23 cellular contexts compared by ENCODE assay signal in the genomic region with DNA sequence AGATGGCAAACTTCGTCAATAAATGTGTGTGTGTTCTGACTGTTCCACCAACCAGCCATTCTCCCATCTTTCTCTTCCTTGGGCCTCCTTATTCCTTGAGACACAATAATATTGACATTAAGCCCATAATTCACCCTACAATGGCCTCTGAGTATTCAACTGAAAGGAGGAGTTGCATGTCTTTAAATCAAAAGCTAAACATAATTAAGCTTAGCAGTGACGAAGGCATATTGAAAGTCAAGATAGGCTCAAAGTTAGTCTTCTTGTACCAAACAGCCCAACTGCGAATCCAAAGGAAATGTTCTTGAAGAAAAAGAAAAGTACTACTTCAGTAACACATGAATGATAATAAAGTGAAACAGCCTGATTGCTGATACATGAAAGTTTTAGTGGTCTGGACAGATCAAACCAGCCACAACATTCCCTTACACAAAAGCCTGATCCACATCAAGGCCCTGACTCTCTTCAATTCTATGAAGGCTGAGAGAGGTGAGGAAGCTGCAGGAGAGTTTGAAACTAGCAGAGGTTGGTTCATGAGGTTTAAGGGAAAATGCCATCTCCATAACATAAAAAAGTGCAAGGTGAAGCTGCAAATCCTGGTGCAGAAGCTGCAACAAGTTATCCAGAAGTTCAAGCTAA.
"Had no signal": no experiment of that assay in that cellular context is flagged by ENCODE, and none has a peak within 500 bp of the region (broad histone marks: within the 10 kb centered on the region; RNA-seq: fewer than 3 reads in every experiment).

No MANE protein-coding gene starts in this region.

- ATAC-seq: heart right ventricle; naive thymus-derived CD4-positive, alpha-beta T cell; right cardiac atrium; sciatic nerve; stimulated activated memory B cell treated with anti-CD40 and anti-IgM and Interleukin-4, amounts not matched to agents 10 μg/mL and 1 μg/mL and 100 μg/mL, for 72 hours; stimulated activated naive CD8-positive, alpha-beta T cell treated with anti-CD3 and anti-CD28 coated beads, Interleukin-15, amount 100 ng/mL, for 72 hours had no signal

- H3K27ac ChIP-seq: heart right ventricle, hepatocyte, left ventricle myocardium inferior, prostate gland, skin epidermis, tibial nerve, uterus had no signal

- H3K27me3 ChIP-seq: heart right ventricle, hepatocyte, tibial nerve, uterus had no signal

- H3K4me3 ChIP-seq: heart right ventricle, hepatocyte, left ventricle myocardium inferior, lung, prostate gland, skin epidermis, tibial nerve, uterus had no signal

- H3K36me3 ChIP-seq: prostate gland, uterus had no signal

- DNase-seq: heart right ventricle; kidney; left ventricle myocardium inferior; mesendoderm; naive thymus-derived CD4-positive, alpha-beta T cell; occipital lobe; retina; right cardiac atrium; stimulated activated CD4-positive, alpha-beta T cell treated with anti-CD3 and anti-CD28 coated beads, Interleukin-1b, Interleukin-23, amount 100 ng/mL, for 48 hours; stimulated activated CD4-positive, alpha-beta T cell treated with anti-CD3 and anti-CD28 coated beads, Interleukin-2, amount 100 ng/mL, for 48 hours; stimulated activated CD4-positive, alpha-beta T cell treated with anti-CD3 and anti-CD28 coated beads, Interleukin-4, amount 100 ng/mL, for 4 hours; stimulated activated CD8-positive, alpha-beta memory T cell treated with anti-CD3 and anti-CD28 coated beads, Interleukin-4, amount 100 ng/mL, for 48 hours; stimulated activated naive CD4-positive, alpha-beta T cell treated with Interleukin-2 at 50 U/mL for 16 hours; stimulated activated naive CD8-positive, alpha-beta T cell treated with anti-CD3 and anti-CD28 coated beads, Interleukin-15, amount 100 ng/mL, for 72 hours; substantia nigra; uterus had no signal

- H3K9me3 ChIP-seq: prostate gland had no signal

- H3K4me1 ChIP-seq: heart right ventricle, left ventricle myocardium inferior, prostate gland, tibial nerve, uterus had no signal
